ENCODE assay signal across 8 cellular contexts in genomic region chr13:51895906-51896888, GRCh38. TPM values are rescaled to one million over a fixed set of nuclear protein-coding genes. Genes with fewer than 3 reads are reported as not detected.
DNase-seq lines count a peak whose midpoint lies in the region; ATAC-seq and TF ChIP-seq lines count a peak whose summit lies in the region.

No MANE protein-coding gene starts in this region.

- no peaks in the 10 kb centered on the region for H3K9me3 Mint-ChIP-seq in activated CD4-positive, alpha-beta T cell treated with anti-CD3 and anti-CD28 coated beads for 36 hours (ENCODE audit: low read depth)
- peaks cover 3% of the 10 kb centered on the region for H3K9me3 Mint-ChIP-seq in glutamatergic neuron (ENCODE audit: unreplicated experiment)
- no peaks in the 10 kb centered on the region for H3K9me3 Mint-ChIP-seq in progenitor cell of endocrine pancreas (ENCODE audit: low read depth)

- H3K27me3 Mint-ChIP-seq in activated CD4-positive, alpha-beta T cell treated with anti-CD3 and anti-CD28 coated beads for 36 hours, result peaks cover 5% of the 10 kb centered on the region
- H3K27me3 Mint-ChIP-seq in glutamatergic neuron (ENCODE audit: unreplicated experiment), result peaks cover 2% of the 10 kb centered on the region
- H3K27me3 Mint-ChIP-seq in progenitor cell of endocrine pancreas, result no peaks in the 10 kb centered on the region

- CTCF ChIA-PET in activated CD4-positive, alpha-beta T cell treated with anti-CD3 and anti-CD28 coated beads for 36 hours (lab: Charles Lee), result interaction anchor here (0.5 to 2.1 kb wide), 11 partner anchors 9 to 863 kb away, joined by 3 to 16 read pairs (median 4); partner anchors contain the start of gene NEK5

- H3K36me3 Mint-ChIP-seq in activated CD4-positive, alpha-beta T cell treated with anti-CD3 and anti-CD28 coated beads for 36 hours (ENCODE audit: low read depth), result no peaks in the 10 kb centered on the region
- no peaks in the 10 kb centered on the region for H3K36me3 Mint-ChIP-seq in glutamatergic neuron (ENCODE audit: unreplicated experiment)
- no peaks in the 10 kb centered on the region for H3K36me3 Mint-ChIP-seq in progenitor cell of endocrine pancreas (ENCODE audit: insufficient read depth)

- DNase-seq in activated CD4-positive, alpha-beta T cell treated with anti-CD3 and anti-CD28 coated beads for 36 hours, result peak; percentile 69
- no peak for DNase-seq in activated CD4-positive, alpha-beta T cell treated with anti-CD3 and anti-CD28 coated beads for 1 hour
- peak; percentile 31 for DNase-seq in NOMO-1 treated with DMSO at 0.1 percent for 48 hours (lab: John Stamatoyannopoulos, UW; ENCODE audit: unreplicated experiment)
- peak; percentile 2 for DNase-seq in activated gamma-delta T cell treated with anti-CD3 and anti-CD28 coated beads, Interleukin-2, amount 50 U/mL, for 16 hours (ENCODE audit: low read depth)
- DNase-seq in glutamatergic neuron, result peak; percentile 69
- peak; percentile 38 for DNase-seq in progenitor cell of endocrine pancreas (ENCODE audit: low spot score, unreplicated experiment)

- H3K27ac Mint-ChIP-seq in activated CD4-positive, alpha-beta T cell treated with anti-CD3 and anti-CD28 coated beads for 36 hours, result no peak overlapping the region
- H3K27ac Mint-ChIP-seq in glutamatergic neuron (ENCODE audit: unreplicated experiment) (no peak overlapping the region), progenitor cell of endocrine pancreas (no peak overlapping the region)

- TF ChIP-seq POLR2A in GM18505 (IDR thresholded peaks at IDR 0.05; ENCODE audit: borderline replicate concordance, extremely low read depth, insufficient read depth, insufficient read length), result no peak

- H3K4me3 Mint-ChIP-seq in activated CD4-positive, alpha-beta T cell treated with anti-CD3 and anti-CD28 coated beads for 36 hours, result no peak overlapping the region
- H3K4me3 Mint-ChIP-seq in glutamatergic neuron (ENCODE audit: unreplicated experiment) (no peak overlapping the region), progenitor cell of endocrine pancreas (ENCODE audit: low read depth) (no peak overlapping the region)

- ATAC-seq in activated CD4-positive, alpha-beta T cell treated with anti-CD3 and anti-CD28 coated beads for 36 hours, result peak; percentile 78
- ATAC-seq in HG02852 (IDR thresholded peaks at IDR 0.05; ENCODE audit: unreplicated experiment) (peak; percentile 54), GM18505 (IDR thresholded peaks at IDR 0.05; ENCODE audit: unreplicated experiment) (no peak)

- TF ChIP-seq CTCF in glutamatergic neuron (IDR thresholded peaks at IDR 0.05; ENCODE audit: partially characterized antibody, unreplicated experiment), result peak; percentile 32
- TF ChIP-seq CTCF in progenitor cell of endocrine pancreas (IDR thresholded peaks at IDR 0.05; ENCODE audit: unreplicated experiment), result peak; percentile 79

- no peaks in the 10 kb centered on the region for H3K4me1 Mint-ChIP-seq in activated CD4-positive, alpha-beta T cell treated with anti-CD3 and anti-CD28 coated beads for 36 hours
- H3K4me1 Mint-ChIP-seq in glutamatergic neuron (ENCODE audit: low read depth, unreplicated experiment) (peaks cover 3% of the 10 kb centered on the region), progenitor cell of endocrine pancreas (ENCODE audit: low read depth) (peaks cover 10% of the 10 kb centered on the region)

- POLR2A ChIA-PET in activated CD4-positive, alpha-beta T cell treated with anti-CD3 and anti-CD28 coated beads for 36 hours (lab: Charles Lee), result no interaction called here

- intact Hi-C loops in activated CD4-positive, alpha-beta T cell treated with anti-CD3 and anti-CD28 coated beads for 36 hours (cut with DNase I, micrococcal nuclease), result loop anchor here (1.0 to 5.0 kb wide), 3 partner anchors 28 to 556 kb away; partner anchors contain the start of gene VPS36 (in 1 of the 2)

RNA-seq across cellular contexts. Expression of gene CCDC70, which starts 34.4 kb away (rescaled TPM):
- total RNA-seq in activated CD4-positive, alpha-beta T cell treated with anti-CD3 and anti-CD28 coated beads for 36 hours, result not detected
- total RNA-seq in glutamatergic neuron (ENCODE audit: unreplicated experiment) (not detected), progenitor cell of endocrine pancreas (not detected in 2 replicates)

RNA-seq across cellular contexts. Expression of gene TMEM272, which starts 51.2 kb away (rescaled TPM):
- under 1 TPM; 0.18 to 0.33 TPM for total RNA-seq in activated CD4-positive, alpha-beta T cell treated with anti-CD3 and anti-CD28 coated beads for 36 hours
- total RNA-seq in glutamatergic neuron (ENCODE audit: unreplicated experiment), result 0.59 TPM
- total RNA-seq in progenitor cell of endocrine pancreas, result 1.3 and 1.5 TPM in 2 replicates
